ENCODE assay signal across 18 cellular contexts in genomic region chr7:12199363-12199762, GRCh38. TPM values are rescaled to one million over a fixed set of nuclear protein-coding genes. Genes with fewer than 3 reads are reported as not detected.
DNase-seq lines count a peak whose midpoint lies in the region; FAIRE-seq and TF ChIP-seq lines count a peak whose summit lies in the region.
"Had no signal": no experiment of that assay in that cellular context is flagged by ENCODE, and none has a peak within 500 bp of the region (broad histone marks: within the 10 kb centered on the region; RNA-seq: fewer than 3 reads in every experiment).

No MANE protein-coding gene starts in this region.

- TF ChIP-seq RAD21 in Ishikawa (IDR thresholded peaks at IDR 0.05; ENCODE audit: low read depth), result no peak

- no peak for TF ChIP-seq EP300 in Ishikawa (IDR thresholded peaks at IDR 0.05; ENCODE audit: borderline replicate concordance)

- TF ChIP-seq POLR2A in GM12892 (IDR thresholded peaks at IDR 0.05; ENCODE audit: low read depth, low read length), result no peak

- DNase-seq in A172 (ENCODE audit: low spot score), result peak; percentile 42
- peak; percentile 70 for DNase-seq in astrocyte of the hippocampus (ENCODE audit: low read depth, low spot score)
- DNase-seq in iris pigment epithelial cell (ENCODE audit: low read depth), result peak; percentile 86
- no peak for DNase-seq in activated CD8-positive, alpha-beta memory T cell treated with anti-CD3 and anti-CD28 coated beads, Interleukin-2, amount 50 U/mL, for 4 hours
- DNase-seq in GM12892 (ENCODE audit: insufficient read length), result no peak
- DNase-seq in NCI-H1092 (lab: John Stamatoyannopoulos, UW), result no peak
- no peak for DNase-seq in globus pallidus (ENCODE audit: low spot score)
- DNase-seq: activated naive CD4-positive, alpha-beta T cell treated with anti-CD3 and anti-CD28 coated beads, Interleukin-2, amount 50 U/mL, for 16 hours; DMS79; hypothalamus; NCI-H1694; NCI-H510A treated with DMSO at 0.1 percent for 48 hours; posterior cingulate gyrus; stimulated activated naive CD8-positive, alpha-beta T cell treated with anti-CD3 and anti-CD28 coated beads, Interleukin-15, Interleukin-2, amounts not matched to agents 100 U/mL and 50 U/mL, for 24 hours; upper lobe of right lung had no signal

- FAIRE-seq in GM12892 (lab: Jason Lieb, UNC), result no peak
- FAIRE-seq: A204.1, GM19239 had no signal

TF ChIP-seq in Ishikawa, 13 proteins besides CTCF, POLR2A, EP300 and RAD21:
- TF ChIP-seq FOXM1 (IDR thresholded peaks at IDR 0.05; ENCODE audit: borderline replicate concordance, low read depth) (no peak), TEAD4 (IDR thresholded peaks at IDR 0.05) (peak; percentile 17; the same call in 1 of the 2 replicates), MAX (IDR thresholded peaks at IDR 0.05) (no peak), CREB1 (IDR thresholded peaks at IDR 0.05; ENCODE audit: low read depth) (no peak), YY1 (IDR thresholded peaks at IDR 0.05; ENCODE audit: low read depth) (no peak), USF1 (IDR thresholded peaks at IDR 0.05) (no peak), CEBPB (IDR thresholded peaks at IDR 0.05) (peak; percentile 67; the same call in 1 of the 2 replicates), EGR1 (IDR thresholded peaks at IDR 0.05) (no peak)

RNA-seq across cellular contexts. Expression of gene TMEM106B, which starts 11.7 kb away (rescaled TPM):
- 120 and 172 TPM in 2 replicates for total RNA-seq in A172 (2014; rRNA removed; shearing (Covaris generic))
- polyA plus RNA-seq in GM12892 (2012; ENCODE audit: missing spikeins), result 11.4 TPM

Comparison
In these comparisons a context has a peak if more than half of its experiments do, and no peak if none do; other contexts are left out.
1. DNase-seq: peak in A172 (single experiment), astrocyte of the hippocampus (single experiment) and iris pigment epithelial cell (single experiment); none in activated CD8-positive, alpha-beta memory T cell treated with anti-CD3 and anti-CD28 coated beads, Interleukin-2, amount 50 U/mL, for 4 hours (single experiment), GM12892 (single experiment), NCI-H1092 (single experiment) and globus pallidus (single experiment).